In genomic region chr15:82942691-82943090, GRCh38 we compare ENCODE assay signal across 17 cellular contexts. TPM values are rescaled to one million over a fixed set of nuclear protein-coding genes. Genes with fewer than 3 reads are reported as not detected.
DNase-seq lines count a peak whose midpoint lies in the region; ATAC-seq and TF ChIP-seq lines count a peak whose summit lies in the region.
"Had no signal": no experiment of that assay in that cellular context is flagged by ENCODE, and none has a peak within 500 bp of the region (broad histone marks: within the 10 kb centered on the region; RNA-seq: fewer than 3 reads in every experiment).

No MANE protein-coding gene starts in this region.

- DNase-seq in GM03348 (ENCODE audit: low spot score) = peak; percentile 46
- peak; percentile 99 for DNase-seq in PC-3
- DNase-seq in foreskin keratinocyte = peak; percentile 91 to 96
- DNase-seq in gastrocnemius medialis = peak; percentile 78 to 93
- DNase-seq in activated CD4-positive, alpha-beta T cell treated with anti-CD3 and anti-CD28 coated beads, Interleukin-2, amount 50 U/mL, for 1 hour = no peak
- DNase-seq in endodermal cell = no peak
- DNase-seq: activated CD4-positive, alpha-beta T cell treated with anti-CD3 and anti-CD28 coated beads, Interleukin-2, amount 10 ng/mL, durations not matched to agents 24 days and 14 days; CD8-positive, alpha-beta memory T cell; central memory CD4-positive, alpha-beta T cell; left cardiac atrium; NCI-H1105; NCI-H748 treated with DMSO at 0.1 percent for 48 hours; SK-N-SH had no signal

- H2AFZ ChIP-seq in PC-3 (ENCODE audit: low read length) = no peak overlapping the region

- H4K20me1 ChIP-seq in PC-3 (ENCODE audit: low read length) = no peaks in the 10 kb centered on the region

- no peaks in the 10 kb centered on the region for H3K27me3 ChIP-seq in PC-3 (ENCODE audit: low read length)
- no peaks in the 10 kb centered on the region for H3K27me3 ChIP-seq in foreskin keratinocyte
- H3K27me3 ChIP-seq in gastrocnemius medialis = no peaks in the 10 kb centered on the region
- H3K27me3 ChIP-seq in endodermal cell (ENCODE audit: control insufficient read depth, insufficient read depth, low read length, poor library complexity, severe bottlenecking) = no peaks in the 10 kb centered on the region
- H3K27me3 ChIP-seq: neutrophil had no signal

- peaks cover 25% of the 10 kb centered on the region for H3K4me1 ChIP-seq in PC-3 (ENCODE audit: insufficient read depth, low read length)
- H3K4me1 ChIP-seq in foreskin keratinocyte = no peaks in the 10 kb centered on the region
- peaks cover 36 to 55% of the 10 kb centered on the region in 2 donors for H3K4me1 ChIP-seq in gastrocnemius medialis
- H3K4me1 ChIP-seq in endodermal cell (ENCODE audit: control insufficient read depth, insufficient read depth, low read length) = peaks cover 5% of the 10 kb centered on the region

- peaks cover 3% of the 10 kb centered on the region for H3F3A ChIP-seq in PC-3 (ENCODE audit: low read length, unreplicated experiment)

- peaks cover 3% of the 10 kb centered on the region for H3K27me3 Mint-ChIP-seq in endodermal cell (ENCODE audit: insufficient read depth)

- no peak overlapping the region for H3K9ac ChIP-seq in PC-3 (ENCODE audit: low read length)
- H3K9ac ChIP-seq in endodermal cell (ENCODE audit: extremely low read depth, low read length, poor library complexity, severe bottlenecking) = no peak overlapping the region
- H3K9ac ChIP-seq: SK-N-SH had no signal

- TF ChIP-seq CTCF in PC-3 (conservative IDR thresholded peaks at IDR 0.05; ENCODE audit: low read depth, low read length) (no peak), foreskin keratinocyte (conservative IDR thresholded peaks at IDR 0.05) (peak; percentile 11), gastrocnemius medialis (IDR thresholded peaks at IDR 0.05 in 4 of 5, conservative IDR thresholded peaks at IDR 0.05 in 1 of 5) (no peak), endodermal cell (conservative IDR thresholded peaks at IDR 0.05) (no peak)

- H3K9me2 ChIP-seq in PC-3 (replicated peaks; ENCODE audit: low read length) = no peaks in the 10 kb centered on the region
- H3K9me2 ChIP-seq: SK-N-SH had no signal

- no peaks in the 10 kb centered on the region for H3K9me3 ChIP-seq in PC-3 (ENCODE audit: low read length)
- no peaks in the 10 kb centered on the region for H3K9me3 ChIP-seq in gastrocnemius medialis
- H3K9me3 ChIP-seq in endodermal cell (ENCODE audit: control insufficient read depth, low read length) = no peaks in the 10 kb centered on the region
- H3K9me3 ChIP-seq: neutrophil, SK-N-SH had no signal

- TF ChIP-seq POLR2A in gastrocnemius medialis (IDR thresholded peaks at IDR 0.05) = no peak

- WGBS in endodermal cell (ENCODE audit: insufficient coverage in 1 of 2, insufficient read length in 1 of 2), 2 experiments = 93 to 96% methylated on average over 3 to 7 of the region's 8 CpGs

- H3K4me3 Mint-ChIP-seq in endodermal cell = no peak overlapping the region
- H3K4me3 Mint-ChIP-seq: activated CD4-positive, alpha-beta T cell treated with anti-CD3 and anti-CD28 coated beads, Interleukin-2, amount 10 ng/mL, durations not matched to agents 24 days and 14 days; CD8-positive, alpha-beta memory T cell had no signal

- H3K36me3 Mint-ChIP-seq in endodermal cell (ENCODE audit: low read depth) = no peaks in the 10 kb centered on the region

- intact Hi-C loops in PC-3 (cut with micrococcal nuclease) = no loop called here
- intact Hi-C loops in gastrocnemius medialis (cut with DNase I; ENCODE audit: low total_unique reads) = loop anchor here (5.0 kb wide), 1 partner anchor 135 kb away; the partner anchor contains the start of genes FSD2 and WHAMM

- H3K27ac Mint-ChIP-seq in endodermal cell = no peak overlapping the region
- H3K27ac Mint-ChIP-seq: activated CD4-positive, alpha-beta T cell treated with anti-CD3 and anti-CD28 coated beads, Interleukin-2, amount 10 ng/mL, durations not matched to agents 24 days and 14 days; activated T-helper 2 cell treated with anti-CD3 and anti-CD28 coated beads, Interferon-gamma antibody, Interleukin-2, Interleukin-4, amounts not matched to agents 10 μg/mL and 5 μg/mL and 100 μg/mL, durations not matched to agents 14 hours and 24 hours and 36 hours; CD8-positive, alpha-beta memory T cell had no signal

- no peaks in the 10 kb centered on the region for H3K9me3 Mint-ChIP-seq in endodermal cell
- H3K9me3 Mint-ChIP-seq: activated CD4-positive, alpha-beta T cell treated with anti-CD3 and anti-CD28 coated beads, Interleukin-2, amount 10 ng/mL, durations not matched to agents 24 days and 14 days; activated T-helper 2 cell treated with anti-CD3 and anti-CD28 coated beads, Interferon-gamma antibody, Interleukin-2, Interleukin-4, amounts not matched to agents 10 μg/mL and 5 μg/mL and 100 μg/mL, durations not matched to agents 14 hours and 24 hours and 36 hours had no signal

- H3K79me2 ChIP-seq in PC-3 (ENCODE audit: low read length) = peaks cover 25% of the 10 kb centered on the region; the same call in 1 of the 2 replicates

- BruUV-seq in PC-3 (replicated peaks; lab: Mats Ljungman, UMichigan) = no TSS peak

- H3K27ac ChIP-seq in PC-3 (ENCODE audit: low read length) = peak overlapping the region; percentile 73
- H3K27ac ChIP-seq in foreskin keratinocyte = no peak overlapping the region
- peak overlapping the region; percentile 72 to 89 (median 78) for H3K27ac ChIP-seq in gastrocnemius medialis
- no peak overlapping the region for H3K27ac ChIP-seq in endodermal cell (ENCODE audit: low read depth, low read length)
- H3K27ac ChIP-seq: neutrophil had no signal

- no peak overlapping the region for H3K4me3 ChIP-seq in PC-3 (ENCODE audit: low read length)
- no peak overlapping the region for H3K4me3 ChIP-seq in gastrocnemius medialis
- no peak overlapping the region for H3K4me3 ChIP-seq in endodermal cell (ENCODE audit: low read length)

- in situ Hi-C loops in gastrocnemius medialis (cut with MboI; ENCODE audit: low sequenced_read_pairs in 4 of 4) = no loop called here

- H3K36me3 ChIP-seq in PC-3 (ENCODE audit: low read depth, low read length) = no peaks in the 10 kb centered on the region
- H3K36me3 ChIP-seq in gastrocnemius medialis = no peaks in the 10 kb centered on the region
- H3K36me3 ChIP-seq in endodermal cell (ENCODE audit: control insufficient read depth, insufficient read depth, low read length) = no peaks in the 10 kb centered on the region
- H3K36me3 ChIP-seq: neutrophil had no signal

- CTCF ChIA-PET in PC-3 (lab: Charles Lee) = no interaction called here

- H3K4me1 Mint-ChIP-seq in endodermal cell = peaks cover 15% of the 10 kb centered on the region
- H3K4me1 Mint-ChIP-seq: CD8-positive, alpha-beta memory T cell had no signal

- ATAC-seq in PC-3 (peak; percentile 99), foreskin keratinocyte (peak; percentile 98), gastrocnemius medialis (peak; percentile 96 to 97), HG03432 (IDR thresholded peaks at IDR 0.05; ENCODE audit: unreplicated experiment) (no peak)
- ATAC-seq in activated CD4-positive, CD25-positive, alpha-beta regulatory T cell treated with anti-CD3 and anti-CD28 coated beads, Interleukin-2, amount 50 U/mL, for 24 hours = no peak

- peak overlapping the region; percentile 67 for H3K4me2 ChIP-seq in PC-3 (ENCODE audit: low read length)
- H3K4me2 ChIP-seq: SK-N-SH had no signal

- POLR2A ChIA-PET in PC-3 (lab: Charles Lee; ENCODE audit: unreplicated experiment) = no interaction called here

RNA-seq across cellular contexts. Expression of gene HOMER2, which starts 9.8 kb away (rescaled TPM):
- 22.6 and 29.5 TPM in 2 replicates for total RNA-seq in PC-3 (2014; rRNA removed)
- 12.8 and 14.8 TPM in 2 replicates for total RNA-seq in foreskin keratinocyte
- polyA plus RNA-seq in foreskin keratinocyte = 7.2 and 9.1 TPM in 2 replicates
- total RNA-seq in gastrocnemius medialis = 100 to 1,000 TPM in 2 of 4 donors, 10 to 100 TPM in 2; 51.6 to 132 (median 94.5) TPM
- 10 to 100 TPM; 31.8 to 32.7 TPM for total RNA-seq in endodermal cell
- 14.5 TPM for polyA plus RNA-seq in endodermal cell (2013, experiment 1 of 2)
- polyA plus RNA-seq in endodermal cell (2013, experiment 2 of 2) = 13.2 TPM

RNA-seq across cellular contexts. Expression of gene RAMAC, which starts 43.3 kb away (rescaled TPM):
- total RNA-seq in PC-3 (2014; rRNA removed) (33.6 and 43.8 TPM in 2 replicates), foreskin keratinocyte (29.6 and 31.6 TPM in 2 replicates), gastrocnemius medialis (10 to 100 TPM; 16.4 to 28.0 (median 23.7) TPM), endodermal cell (10 to 100 TPM; 37.3 to 40.8 TPM)
- polyA plus RNA-seq in foreskin keratinocyte = 25.9 and 26.7 TPM in 2 replicates
- 35.0 TPM for polyA plus RNA-seq in endodermal cell (2013, experiment 1 of 2)
- polyA plus RNA-seq in endodermal cell (2013, experiment 2 of 2) = 36.3 TPM

Comparison
In these comparisons a context has a peak if more than half of its experiments do, and no peak if none do; other contexts are left out.
1. DNase-seq: peak in GM03348 (single experiment), PC-3 (single experiment), foreskin keratinocyte (2 of 2) and gastrocnemius medialis (2 of 2); none in activated CD4-positive, alpha-beta T cell treated with anti-CD3 and anti-CD28 coated beads, Interleukin-2, amount 50 U/mL, for 1 hour (single experiment) and endodermal cell (single experiment).
2. ATAC-seq: peak in PC-3 (single experiment), foreskin keratinocyte (single experiment) and gastrocnemius medialis (2 of 2); none in HG03432 (single experiment) and activated CD4-positive, CD25-positive, alpha-beta regulatory T cell treated with anti-CD3 and anti-CD28 coated beads, Interleukin-2, amount 50 U/mL, for 24 hours (0 of 2).
3. H3K27ac ChIP-seq: peak in PC-3 (single experiment) and gastrocnemius medialis (4 of 4); none in foreskin keratinocyte (single experiment) and endodermal cell (single experiment).